38 cellular contexts compared by ENCODE assay signal in the genomic region with DNA sequence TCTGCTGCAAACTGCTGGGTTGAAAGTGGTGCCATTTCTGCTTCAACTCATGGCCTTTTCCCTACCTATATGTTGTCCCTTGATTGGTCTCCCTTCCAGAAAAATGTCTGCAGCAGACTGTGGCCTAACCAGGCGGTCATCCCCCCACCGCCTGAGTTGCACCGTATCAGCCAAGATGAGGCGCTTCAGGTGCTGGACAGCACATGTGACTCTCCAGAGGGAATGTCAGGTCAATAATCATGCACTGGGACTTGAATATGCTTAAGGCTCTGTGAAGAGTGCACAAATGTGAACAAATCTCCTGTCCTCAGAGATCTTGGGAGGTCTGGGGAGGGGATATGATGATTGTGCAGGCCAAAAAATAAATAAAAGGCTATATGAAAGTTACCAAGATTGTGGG. TPM values are rescaled to one million over a fixed set of nuclear protein-coding genes. Genes with fewer than 3 reads are reported as not detected.
"Had no signal": no experiment of that assay in that cellular context is flagged by ENCODE, and none has a peak within 500 bp of the region (broad histone marks: within the 10 kb centered on the region; RNA-seq: fewer than 3 reads in every experiment).

No MANE protein-coding gene starts in this region.

- H3K9me3 ChIP-seq: adrenal gland had no signal

- H3K9me3 Mint-ChIP-seq: activated B cell treated with CpG ODN at 0.5 μM for 24 hours; activated CD4-positive, alpha-beta memory T cell treated with anti-CD3 and anti-CD28 coated beads for 36 hours; activated CD4-positive, alpha-beta T cell treated with anti-CD3 and anti-CD28 coated beads, Interleukin-2, amount 10 ng/mL, durations not matched to agents 24 days and 14 days; activated CD8-positive, alpha-beta T cell treated with anti-CD3 and anti-CD28 coated beads for 36 hours; activated naive CD4-positive, alpha-beta T cell treated with anti-CD3 and anti-CD28 coated beads for 36 hours; activated naive CD8-positive, alpha-beta T cell treated with anti-CD3 and anti-CD28 coated beads for 36 hours; activated T-cell treated with anti-CD3 and anti-CD28 coated beads, Interleukin-2, amount 50 U/mL, for 4 hours; activated T-helper 1 cell treated with anti-CD3 and anti-CD28 coated beads, Interleukin-12 subunit alpha, Interleukin-12 subunit beta, Interleukin-2, Interleukin-4 antibody, amounts not matched to agents 30 ng/mL and 10 ng/mL and 1 ng/mL, durations not matched to agents 14 hours and 24 hours and 36 hours; activated T-helper 17 cell treated with anti-CD3 and anti-CD28 coated beads, Interleukin-2, amount 50 U/mL, for 72 hours; T-helper 1 cell treated with Interleukin-12 subunit alpha and Interleukin-12 subunit beta and Interleukin-4 antibody, amounts not matched to agents 30 μg/mL and 1 μg/mL, for 36 hours; T-helper 2 cell treated with Interferon-gamma antibody and Interleukin-4, amounts not matched to agents 5 μg/mL and 100 μg/mL, for 36 hours had no signal

- H3K4me1 Mint-ChIP-seq: activated B cell treated with CpG ODN at 0.5 μM for 24 hours; activated CD4-positive, alpha-beta T cell treated with anti-CD3 and anti-CD28 coated beads, Interleukin-2, amount 10 ng/mL, durations not matched to agents 24 days and 14 days; activated naive CD8-positive, alpha-beta T cell treated with anti-CD3 and anti-CD28 coated beads for 36 hours; activated T-helper 17 cell treated with anti-CD3 and anti-CD28 coated beads, Interleukin-2, amount 50 U/mL, for 72 hours; central memory CD8-positive, alpha-beta T cell had no signal

- H3K4me3 Mint-ChIP-seq: activated B cell treated with CpG ODN at 0.5 μM for 24 hours; activated CD4-positive, alpha-beta memory T cell treated with anti-CD3 and anti-CD28 coated beads for 36 hours; activated CD4-positive, alpha-beta T cell treated with anti-CD3 and anti-CD28 coated beads, Interleukin-2, amount 10 ng/mL, durations not matched to agents 24 days and 14 days; activated CD8-positive, alpha-beta T cell treated with anti-CD3 and anti-CD28 coated beads for 36 hours; activated naive CD4-positive, alpha-beta T cell treated with anti-CD3 and anti-CD28 coated beads for 36 hours; activated naive CD8-positive, alpha-beta T cell treated with anti-CD3 and anti-CD28 coated beads for 36 hours; activated T-cell treated with anti-CD3 and anti-CD28 coated beads, Interleukin-2, amount 50 U/mL, for 4 hours; activated T-cell treated with anti-CD3 and anti-CD28 coated beads, Interleukin-2, amount 50 U/mL, for 72 hours; activated T-helper 1 cell treated with anti-CD3 and anti-CD28 coated beads, Interleukin-12 subunit alpha, Interleukin-12 subunit beta, Interleukin-2, Interleukin-4 antibody, amounts not matched to agents 30 ng/mL and 10 ng/mL and 1 ng/mL, durations not matched to agents 14 hours and 24 hours and 36 hours; activated T-helper 17 cell treated with anti-CD3 and anti-CD28 coated beads, Interleukin-2, amount 50 U/mL, for 72 hours; brain; central memory CD8-positive, alpha-beta T cell; T-helper 1 cell treated with Interleukin-12 subunit alpha and Interleukin-12 subunit beta and Interleukin-4 antibody, amounts not matched to agents 30 μg/mL and 1 μg/mL, for 36 hours; T-helper 2 cell treated with Interferon-gamma antibody and Interleukin-4, amounts not matched to agents 5 μg/mL and 100 μg/mL, for 36 hours had no signal

- H3K27ac Mint-ChIP-seq: activated B cell treated with CpG ODN at 0.5 μM for 24 hours; activated CD4-positive, alpha-beta memory T cell treated with anti-CD3 and anti-CD28 coated beads for 36 hours; activated CD4-positive, alpha-beta T cell treated with anti-CD3 and anti-CD28 coated beads, Interleukin-2, amount 10 ng/mL, durations not matched to agents 24 days and 14 days; activated CD8-positive, alpha-beta T cell treated with anti-CD3 and anti-CD28 coated beads for 36 hours; activated naive CD4-positive, alpha-beta T cell treated with anti-CD3 and anti-CD28 coated beads for 36 hours; activated naive CD4-positive, alpha-beta T cell treated with anti-CD3 and anti-CD28 coated beads, Interleukin-2, amount 50 U/mL, for 72 hours; activated naive CD8-positive, alpha-beta T cell treated with anti-CD3 and anti-CD28 coated beads for 36 hours; activated T-cell treated with anti-CD3 and anti-CD28 coated beads, Interleukin-2, amount 50 U/mL, for 72 hours; activated T-helper 1 cell treated with anti-CD3 and anti-CD28 coated beads, Interleukin-12 subunit alpha, Interleukin-12 subunit beta, Interleukin-2, Interleukin-4 antibody, amounts not matched to agents 30 ng/mL and 10 ng/mL and 1 ng/mL, durations not matched to agents 14 hours and 24 hours and 36 hours; activated T-helper 17 cell treated with anti-CD3 and anti-CD28 coated beads, Interleukin-2, amount 50 U/mL, for 72 hours; brain; T-helper 1 cell treated with Interleukin-12 subunit alpha and Interleukin-12 subunit beta and Interleukin-4 antibody, amounts not matched to agents 30 μg/mL and 1 μg/mL, for 36 hours; T-helper 2 cell treated with Interferon-gamma antibody and Interleukin-4, amounts not matched to agents 5 μg/mL and 100 μg/mL, for 36 hours had no signal

- H3K4me3 ChIP-seq: adrenal gland, cardiac muscle cell had no signal

- H3K36me3 Mint-ChIP-seq: activated CD4-positive, alpha-beta memory T cell treated with anti-CD3 and anti-CD28 coated beads for 36 hours; activated naive CD8-positive, alpha-beta T cell treated with anti-CD3 and anti-CD28 coated beads for 36 hours; brain had no signal

- H3K27ac ChIP-seq: adrenal gland, cardiac muscle cell, VCaP had no signal

- DNase-seq: activated B cell treated with CpG ODN at 0.5 μM for 24 hours; activated CD4-positive, alpha-beta memory T cell treated with anti-CD3 and anti-CD28 coated beads for 36 hours; activated CD4-positive, alpha-beta T cell treated with anti-CD3 and anti-CD28 coated beads for 4 hours; activated CD4-positive, alpha-beta T cell treated with anti-CD3 and anti-CD28 coated beads, Interleukin-2, amount 10 ng/mL, durations not matched to agents 24 days and 14 days; activated CD4-positive, alpha-beta T cell treated with anti-CD3 and anti-CD28 coated beads, Interleukin-2, amount 50 U/mL, for 1 hour; activated CD4-positive, alpha-beta T cell treated with anti-CD3 and anti-CD28 coated beads, Interleukin-2, amount 50 U/mL, for 4 hours; activated CD4-positive, CD25-positive, alpha-beta regulatory T cell treated with anti-CD3 and anti-CD28 coated beads, Interleukin-2, amount 50 U/mL, for 72 hours; activated CD8-positive, alpha-beta memory T cell treated with anti-CD3 and anti-CD28 coated beads, Interleukin-2, amount 50 U/mL, for 4 hours; activated CD8-positive, alpha-beta T cell treated with anti-CD3 and anti-CD28 coated beads for 36 hours; activated effector memory CD4-positive, alpha-beta T cell treated with anti-CD3 and anti-CD28 coated beads, Interleukin-2, amount 50 U/mL, for 16 hours; activated gamma-delta T cell treated with Interleukin-2 at 50 U/mL for 16 hours; activated naive CD4-positive, alpha-beta T cell; activated naive CD4-positive, alpha-beta T cell treated with anti-CD3 and anti-CD28 coated beads for 36 hours; activated naive CD4-positive, alpha-beta T cell treated with anti-CD3 and anti-CD28 coated beads, Interleukin-2, amount 50 U/mL, for 16 hours; activated naive CD8-positive, alpha-beta T cell treated with anti-CD3 and anti-CD28 coated beads for 36 hours; activated T-cell treated with anti-CD3 and anti-CD28 coated beads for 4 hours; activated T-cell treated with anti-CD3 and anti-CD28 coated beads, Interleukin-2, amount 50 U/mL, for 1 hour; activated T-cell treated with anti-CD3 and anti-CD28 coated beads, Interleukin-2, amount 50 U/mL, for 4 hours; activated T-cell treated with anti-CD3 and anti-CD28 coated beads, Interleukin-2, amount 50 U/mL, for 72 hours; adrenal gland; amniotic stem cell; aorta; caudate nucleus; cerebellar nuclear complex; T-helper 1 cell; T-helper 2 cell; T-helper 9 cell had no signal

- H3K27me3 Mint-ChIP-seq: activated B cell treated with CpG ODN at 0.5 μM for 24 hours; activated CD4-positive, alpha-beta memory T cell treated with anti-CD3 and anti-CD28 coated beads for 36 hours; activated CD4-positive, alpha-beta T cell treated with anti-CD3 and anti-CD28 coated beads, Interleukin-2, amount 10 ng/mL, durations not matched to agents 24 days and 14 days; activated naive CD8-positive, alpha-beta T cell treated with anti-CD3 and anti-CD28 coated beads for 36 hours; activated T-helper 17 cell treated with anti-CD3 and anti-CD28 coated beads, Interleukin-2, amount 50 U/mL, for 72 hours; central memory CD8-positive, alpha-beta T cell had no signal

- H3K27me3 ChIP-seq: adrenal gland, cardiac muscle cell had no signal

- H3K36me3 ChIP-seq: adrenal gland, cardiac muscle cell had no signal

RNA-seq across cellular contexts. Expression of a gene that starts 32.2 kb away (rescaled TPM):
- total RNA-seq: activated B cell treated with CpG ODN at 0.5 μM for 24 hours; activated CD4-positive, alpha-beta memory T cell treated with anti-CD3 and anti-CD28 coated beads for 36 hours; activated CD4-positive, alpha-beta T cell treated with anti-CD3 and anti-CD28 coated beads, Interleukin-2, amount 10 ng/mL, durations not matched to agents 24 days and 14 days; activated CD8-positive, alpha-beta memory T cell treated with anti-CD3 and anti-CD28 coated beads for 36 hours; activated CD8-positive, alpha-beta T cell treated with anti-CD3 and anti-CD28 coated beads for 36 hours; activated naive CD4-positive, alpha-beta T cell treated with anti-CD3 and anti-CD28 coated beads for 36 hours; activated naive CD4-positive, alpha-beta T cell treated with anti-CD3 and anti-CD28 coated beads, Interleukin-2, amount 50 U/mL, for 72 hours; activated naive CD8-positive, alpha-beta T cell treated with anti-CD3 and anti-CD28 coated beads for 36 hours; activated T-cell treated with anti-CD3 and anti-CD28 coated beads, Interleukin-2, amount 50 U/mL, for 4 hours; activated T-cell treated with anti-CD3 and anti-CD28 coated beads, Interleukin-2, amount 50 U/mL, for 72 hours; activated T-helper 1 cell treated with anti-CD3 and anti-CD28 coated beads, Interleukin-12 subunit alpha, Interleukin-12 subunit beta, Interleukin-2, Interleukin-4 antibody, amounts not matched to agents 30 ng/mL and 10 ng/mL and 1 ng/mL, durations not matched to agents 14 hours and 24 hours and 36 hours; activated T-helper 17 cell treated with anti-CD3 and anti-CD28 coated beads, Interleukin-2, amount 50 U/mL, for 72 hours; adrenal gland; aorta; bronchial epithelial cell; cardiac muscle cell had no signal
- polyA plus RNA-seq: aorta had no signal
